ENCODE assay signal across 21 cellular contexts in genomic region chr11:134145715-134146114, GRCh38.
DNase-seq lines count a peak whose midpoint lies in the region; ATAC-seq, FAIRE-seq and TF ChIP-seq lines count a peak whose summit lies in the region.
"Had no signal": no experiment of that assay in that cellular context is flagged by ENCODE, and none has a peak within 500 bp of the region (broad histone marks: within the 10 kb centered on the region; RNA-seq: fewer than 3 reads in every experiment).

No MANE protein-coding gene starts in this region.

- 37 to 41% methylated on average over 8 of the region's 8 CpGs for WGBS in pancreas, 2 donors

- DNase-seq in NCI-H2029 (lab: John Stamatoyannopoulos, UW), result peak; percentile 37
- DNase-seq in NCI-H2029 treated with DMSO at 0.1 percent for 48 hours (lab: John Stamatoyannopoulos, UW), result no peak
- DNase-seq in NCI-H146 (lab: John Stamatoyannopoulos, UW), result peak; percentile 60
- peak; percentile 63 for DNase-seq in NCI-H510A (lab: John Stamatoyannopoulos, UW)
- peak in 3 of 6 donors; percentile 40 to 53 (median 48) for DNase-seq in pancreas
- no peak for DNase-seq in NCI-H1694 (lab: John Stamatoyannopoulos, UW)
- no peak for DNase-seq in brain microvascular endothelial cell
- no peak for DNase-seq in left lung
- DNase-seq: CD4-positive, alpha-beta memory T cell; DMS79 treated with DMSO at 0.1 percent for 48 hours; NCI-H1930; NCI-H524 treated with DMSO at 0.1 percent for 48 hours; SW 1271 had no signal

- H3K27me3 ChIP-seq in pancreas, result no peaks in the 10 kb centered on the region
- H3K27me3 ChIP-seq in brain microvascular endothelial cell (replicated peaks), result no peaks in the 10 kb centered on the region
- H3K27me3 ChIP-seq in left lung, result no peaks in the 10 kb centered on the region

- FAIRE-seq in pancreas (lab: Jason Lieb, UNC), result no peak
- FAIRE-seq: G401.6, HepG2, TTC549 had no signal

- H3K4me1 ChIP-seq in pancreas (no peaks in the 10 kb centered on the region), left lung (no peaks in the 10 kb centered on the region)

- no peak for TF ChIP-seq CTCF in pancreas (IDR thresholded peaks at IDR 0.05)
- no peak for TF ChIP-seq CTCF in brain microvascular endothelial cell (IDR thresholded peaks at IDR 0.05; ENCODE audit: low read depth, low read length, missing control alignments)
- TF ChIP-seq CTCF in left lung (IDR thresholded peaks at IDR 0.05), result no peak

- no peaks in the 10 kb centered on the region for H3K9me3 ChIP-seq in pancreas
- no peaks in the 10 kb centered on the region for H3K9me3 ChIP-seq in left lung

- ATAC-seq in pancreas (peak; percentile 67 to 94 (median 90)), left lung (no peak)
- ATAC-seq: GM23338, HCT116, HepG2 had no signal

- H3K4me3 ChIP-seq in pancreas (no peak overlapping the region), brain microvascular endothelial cell (ENCODE audit: low read depth, low read length) (no peak overlapping the region), left lung (no peak overlapping the region)
- H3K4me3 ChIP-seq: GM23338 had no signal

- H3K27ac ChIP-seq in pancreas, result no peak overlapping the region
- no peak overlapping the region for H3K27ac ChIP-seq in brain microvascular endothelial cell
- no peak overlapping the region for H3K27ac ChIP-seq in left lung
- H3K27ac ChIP-seq: 22Rv1, KMS-11, RWPE1 had no signal

- H3K36me3 ChIP-seq in pancreas, result peaks cover 0 to 3% (median 3%) of the 10 kb centered on the region in 3 donors
- H3K36me3 ChIP-seq in brain microvascular endothelial cell (replicated peaks), result peaks cover 13% of the 10 kb centered on the region
- peaks cover 0 to 32% of the 10 kb centered on the region in 2 donors for H3K36me3 ChIP-seq in left lung

- intact Hi-C loops in pancreas (cut with DNase I), result loop anchor here in 2 of 3 donors (10.0 kb wide), 1 partner anchor 221 kb away; no protein-coding TSS in a partner anchor
- intact Hi-C loops in left lung (cut with DNase I), result loop anchor here in 1 of 2 donors (10.0 kb wide), 1 partner anchor 221 kb away; no protein-coding TSS in a partner anchor

- in situ Hi-C loops in brain microvascular endothelial cell (cut with HindIII; ENCODE audit: low pct_ligation_motif_present, low sequenced_read_pairs), result no loop called here

Comparison
In these comparisons a context has a peak if more than half of its experiments do, and no peak if none do; other contexts are left out.
1. DNase-seq: peak in NCI-H2029 (single experiment), NCI-H146 (single experiment) and NCI-H510A (single experiment); none in NCI-H2029 treated with DMSO at 0.1 percent for 48 hours (single experiment), NCI-H1694 (single experiment), brain microvascular endothelial cell (single experiment) and left lung (0 of 2).